In the genomic region with DNA sequence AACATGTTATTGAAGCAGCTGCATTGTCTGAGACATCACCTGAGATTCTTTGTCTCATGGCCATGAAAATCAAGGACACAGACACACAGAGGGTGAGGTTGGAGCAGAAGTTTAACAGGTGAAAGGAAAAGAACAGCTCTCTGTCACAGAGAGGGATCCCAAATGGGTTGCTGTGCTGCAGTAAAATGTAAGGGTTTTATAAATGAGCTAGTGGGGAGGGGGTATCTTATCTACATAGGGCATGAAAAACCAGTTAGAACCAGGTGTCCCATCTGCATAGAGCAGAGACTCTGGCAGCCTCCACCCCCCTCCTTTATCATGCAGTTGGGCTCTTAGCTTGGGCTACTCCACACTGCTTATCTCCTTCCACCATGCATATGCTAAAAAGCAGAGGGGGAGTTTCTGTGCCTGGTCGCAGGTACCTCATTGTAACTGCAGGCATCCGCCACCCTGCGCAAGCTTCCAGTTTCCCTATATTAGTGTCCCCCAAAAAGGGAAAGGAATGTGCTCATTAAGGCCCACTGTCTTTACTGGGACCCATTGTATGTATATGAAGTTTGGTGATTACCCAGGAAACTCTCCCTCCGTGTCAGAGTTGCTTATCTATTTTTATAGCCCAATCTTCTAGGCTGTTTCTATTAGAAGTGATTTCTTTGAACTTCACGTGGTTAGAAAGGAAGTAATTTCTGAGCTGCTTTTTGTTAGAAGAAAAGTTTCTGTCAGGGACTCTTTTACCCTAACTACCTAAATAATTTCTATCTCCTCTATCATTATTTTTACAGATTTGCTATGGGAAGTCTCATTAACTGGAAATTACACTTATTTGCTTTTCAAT, we compare ENCODE assay signal across 23 cellular contexts. TPM values are rescaled to one million over a fixed set of nuclear protein-coding genes. Genes with fewer than 3 reads are reported as not detected.
DNase-seq lines count a peak whose midpoint lies in the region; ATAC-seq and TF ChIP-seq lines count a peak whose summit lies in the region.
"Had no signal": no experiment of that assay in that cellular context is flagged by ENCODE, and none has a peak within 500 bp of the region (broad histone marks: within the 10 kb centered on the region; RNA-seq: fewer than 3 reads in every experiment).

No MANE protein-coding gene starts in this region.

- H3K4me1 Mint-ChIP-seq in T-helper 2 cell treated with Interferon-gamma antibody and Interleukin-4, amounts not matched to agents 5 μg/mL and 100 μg/mL, for 36 hours (ENCODE audit: low read depth) = peaks cover 28% of the 10 kb centered on the region
- H3K4me1 Mint-ChIP-seq in activated T-helper 17 cell treated with anti-CD3 and anti-CD28 coated beads, Interleukin-2, amount 50 U/mL, for 72 hours = peaks cover 33% of the 10 kb centered on the region
- H3K4me1 Mint-ChIP-seq: activated B cell treated with CpG ODN at 0.5 μM for 24 hours had no signal

- peak overlapping the region; percentile 52 for H3K27ac Mint-ChIP-seq in T-helper 2 cell treated with Interferon-gamma antibody and Interleukin-4, amounts not matched to agents 5 μg/mL and 100 μg/mL, for 36 hours
- peak overlapping the region; percentile 9 for H3K27ac Mint-ChIP-seq in activated T-helper 17 cell treated with anti-CD3 and anti-CD28 coated beads, Interleukin-2, amount 50 U/mL, for 72 hours
- H3K27ac Mint-ChIP-seq: activated B cell treated with CpG ODN at 0.5 μM for 24 hours, nephron progenitor cell had no signal

- peaks cover 26% of the 10 kb centered on the region for H3K4me1 ChIP-seq in iPS-20b (ENCODE audit: insufficient read depth, low read length)
- H3K4me1 ChIP-seq: lower lobe of right lung, Peyer's patch, prostate gland, transverse colon had no signal

- no peak for ATAC-seq in activated T-helper 17 cell treated with anti-CD3 and anti-CD28 coated beads, Interleukin-2, amount 50 U/mL, for 72 hours (replicated peaks)
- no peak for ATAC-seq in HG02840 (IDR thresholded peaks at IDR 0.05; ENCODE audit: low FRiP score, unreplicated experiment)
- ATAC-seq: HCT116, lower lobe of right lung had no signal

- no peak for TF ChIP-seq CTCF in GM13977 (IDR thresholded peaks at IDR 0.05; ENCODE audit: extremely low read depth, insufficient read depth, missing control alignments)

- peak overlapping the region; percentile 46 for H3K4me3 Mint-ChIP-seq in T-helper 2 cell treated with Interferon-gamma antibody and Interleukin-4, amounts not matched to agents 5 μg/mL and 100 μg/mL, for 36 hours
- H3K4me3 Mint-ChIP-seq in activated T-helper 17 cell treated with anti-CD3 and anti-CD28 coated beads, Interleukin-2, amount 50 U/mL, for 72 hours = peak overlapping the region; percentile 21
- H3K4me3 Mint-ChIP-seq: activated B cell treated with CpG ODN at 0.5 μM for 24 hours; nephron progenitor cell; stimulated activated effector memory CD8-positive, alpha-beta T cell treated with anti-CD3 and anti-CD28 coated beads, Interleukin-12 subunit alpha, Interleukin-12 subunit beta, amount 100 ng/mL, for 72 hours had no signal

- peak overlapping the region; percentile 31 for H3K27ac ChIP-seq in iPS-20b (ENCODE audit: low read length)
- H3K27ac ChIP-seq: BLaER1, foreskin keratinocyte, lower lobe of right lung, Peyer's patch, prostate gland, transverse colon had no signal

- no peaks in the 10 kb centered on the region for H3K27me3 ChIP-seq in iPS-20b (ENCODE audit: insufficient read depth, low read length)
- H3K27me3 ChIP-seq: BLaER1, foreskin keratinocyte, Peyer's patch, transverse colon had no signal

- H3K36me3 Mint-ChIP-seq in T-helper 2 cell treated with Interferon-gamma antibody and Interleukin-4, amounts not matched to agents 5 μg/mL and 100 μg/mL, for 36 hours (ENCODE audit: low read depth) = peaks cover 7% of the 10 kb centered on the region
- no peaks in the 10 kb centered on the region for H3K36me3 Mint-ChIP-seq in activated T-helper 17 cell treated with anti-CD3 and anti-CD28 coated beads, Interleukin-2, amount 50 U/mL, for 72 hours (ENCODE audit: low read depth)
- H3K36me3 Mint-ChIP-seq: stimulated activated effector memory CD8-positive, alpha-beta T cell treated with anti-CD3 and anti-CD28 coated beads, Interleukin-12 subunit alpha, Interleukin-12 subunit beta, amount 100 ng/mL, for 72 hours had no signal

- in situ Hi-C loops in GM13977 (cut with MboI; ENCODE audit: low pct_unique_long_range_greater_than_20kb, low sequenced_read_pairs, unreplicated experiment) = no loop called here

- no peaks in the 10 kb centered on the region for H3K27me3 Mint-ChIP-seq in T-helper 2 cell treated with Interferon-gamma antibody and Interleukin-4, amounts not matched to agents 5 μg/mL and 100 μg/mL, for 36 hours (ENCODE audit: low read depth)
- no peaks in the 10 kb centered on the region for H3K27me3 Mint-ChIP-seq in activated T-helper 17 cell treated with anti-CD3 and anti-CD28 coated beads, Interleukin-2, amount 50 U/mL, for 72 hours

- peaks cover 10% of the 10 kb centered on the region for H3K9me3 ChIP-seq in iPS-20b (ENCODE audit: insufficient read depth, low read depth, low read length)
- H3K9me3 ChIP-seq: Peyer's patch, prostate gland, transverse colon had no signal

- H3K9me3 Mint-ChIP-seq in T-helper 2 cell treated with Interferon-gamma antibody and Interleukin-4, amounts not matched to agents 5 μg/mL and 100 μg/mL, for 36 hours = peaks cover 12% of the 10 kb centered on the region
- H3K9me3 Mint-ChIP-seq in activated T-helper 17 cell treated with anti-CD3 and anti-CD28 coated beads, Interleukin-2, amount 50 U/mL, for 72 hours = no peaks in the 10 kb centered on the region
- H3K9me3 Mint-ChIP-seq: stimulated activated effector memory CD8-positive, alpha-beta T cell treated with anti-CD3 and anti-CD28 coated beads, Interleukin-12 subunit alpha, Interleukin-12 subunit beta, amount 100 ng/mL, for 72 hours had no signal

- H3K4me3 ChIP-seq in Jurkat, Clone E6-1 (ENCODE audit: low read length) = no peak overlapping the region
- H3K4me3 ChIP-seq in iPS-20b (ENCODE audit: low read length) = peak overlapping the region; percentile 28; the same call in 1 of the 2 replicates
- H3K4me3 ChIP-seq: BLaER1, lower lobe of right lung, Peyer's patch, prostate gland, transverse colon had no signal

- peak overlapping the region; percentile 45; the same call in 1 of the 2 replicates for H3K9ac ChIP-seq in iPS-20b (ENCODE audit: low read depth, low read length)
- H3K9ac ChIP-seq: BLaER1 had no signal

- no peak for DNase-seq in T-helper 2 cell treated with Interferon-gamma antibody and Interleukin-4, amounts not matched to agents 5 μg/mL and 100 μg/mL, for 36 hours (ENCODE audit: low spot score)
- DNase-seq in T-helper 2 cell = no peak
- peak; percentile 81 for DNase-seq in Jurkat, Clone E6-1 (ENCODE audit: low read depth, low spot score)
- no peak for DNase-seq in GM13977 (ENCODE audit: low spot score)
- no peak for DNase-seq in NCI-H1930 (lab: John Stamatoyannopoulos, UW)
- DNase-seq: 8988T; activated B cell treated with CpG ODN at 0.5 μM for 24 hours; activated CD8-positive, alpha-beta memory T cell treated with anti-CD3 and anti-CD28 coated beads, Interleukin-2, amount 50 U/mL, for 48 hours; amniotic stem cell; cerebellar nuclear complex; foreskin keratinocyte; lower lobe of right lung; NCI-H1105; nephron progenitor cell; Peyer's patch; transverse colon had no signal

- no peaks in the 10 kb centered on the region for H3K36me3 ChIP-seq in iPS-20b (ENCODE audit: insufficient read depth, low read depth, low read length)
- H3K36me3 ChIP-seq: BLaER1, lower lobe of right lung, Peyer's patch, prostate gland, transverse colon had no signal

RNA-seq across cellular contexts. Expression of a gene that starts 17.4 kb away (rescaled TPM):
- polyA plus RNA-seq in Jurkat, Clone E6-1 (2012; ENCODE audit: insufficient read depth, insufficient read length) = 14.9 TPM
- total RNA-seq in activated T-helper 17 cell treated with anti-CD3 and anti-CD28 coated beads, Interleukin-2, amount 50 U/mL, for 72 hours = 10 to 100 TPM; 16.5 to 26.8 TPM

RNA-seq across cellular contexts. Expression of a gene that starts 31.2 kb away (rescaled TPM):
- polyA plus RNA-seq in Jurkat, Clone E6-1 (2012; ENCODE audit: insufficient read depth, insufficient read length) = 56.3 TPM
- total RNA-seq in activated T-helper 17 cell treated with anti-CD3 and anti-CD28 coated beads, Interleukin-2, amount 50 U/mL, for 72 hours = 10 to 100 TPM; 31.6 to 49.9 TPM

RNA-seq across cellular contexts. Expression of a gene that starts 43.5 kb away (rescaled TPM):
- 187 TPM for polyA plus RNA-seq in Jurkat, Clone E6-1 (2012; ENCODE audit: insufficient read depth, insufficient read length)
- total RNA-seq in activated T-helper 17 cell treated with anti-CD3 and anti-CD28 coated beads, Interleukin-2, amount 50 U/mL, for 72 hours = 100 to 1,000 TPM; 196 to 205 TPM
